Comparison of ENCODE assay signal across 9 cellular contexts in the genomic region with DNA sequence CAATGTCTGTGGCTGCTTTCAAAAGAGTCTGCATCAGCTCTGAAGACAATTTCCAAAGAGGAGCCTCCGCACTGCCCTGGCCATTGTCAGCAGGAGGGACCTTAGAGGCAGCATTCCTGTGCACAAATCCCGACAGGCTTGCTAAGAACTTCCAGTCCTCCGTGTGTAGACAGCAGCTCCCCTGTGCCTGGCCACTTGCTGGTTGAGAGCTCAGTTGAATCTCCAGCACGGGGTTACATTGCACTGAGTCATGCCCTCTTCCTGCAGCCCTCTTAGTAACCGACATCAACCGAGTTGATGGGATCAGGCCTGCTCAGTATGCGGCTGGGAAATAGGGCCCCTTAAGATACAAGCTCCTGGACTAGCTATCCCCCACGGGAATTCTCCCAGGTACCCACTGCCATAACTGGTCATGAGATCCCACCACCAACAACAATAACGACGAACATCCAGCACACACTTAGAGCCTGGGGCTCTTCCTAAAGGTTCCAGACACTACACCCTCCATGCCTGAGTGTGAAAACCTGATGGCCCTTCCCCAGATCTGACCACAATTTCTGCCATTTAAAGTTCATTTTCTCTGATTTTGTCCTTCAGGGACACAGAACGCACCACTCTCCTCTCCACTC. TPM values are rescaled to one million over a fixed set of nuclear protein-coding genes. Genes with fewer than 3 reads are reported as not detected.
A peak's percentile ranks its signal among the peaks of the same experiment; 100 is the strongest.
DNase-seq lines count a peak whose midpoint lies in the region; ATAC-seq and TF ChIP-seq lines count a peak whose summit lies in the region.
"Had no signal": no experiment of that assay in that cellular context is flagged by ENCODE, and none has a peak within 500 bp of the region (broad histone marks: within the 10 kb centered on the region; RNA-seq: fewer than 3 reads in every experiment).

No MANE protein-coding gene starts in this region.

- peaks cover 24% of the 10 kb centered on the region for H3K4me1 Mint-ChIP-seq in osteocyte (ENCODE audit: unreplicated experiment)

- no peaks in the 10 kb centered on the region for H4K20me1 ChIP-seq in OCI-LY3 (ENCODE audit: insufficient read depth, low read length)

- H3K79me2 ChIP-seq in OCI-LY3 (ENCODE audit: low read length) = no peaks in the 10 kb centered on the region

- no peaks in the 10 kb centered on the region for H3K36me3 Mint-ChIP-seq in osteocyte (ENCODE audit: unreplicated experiment)

- H3K27me3 ChIP-seq in OCI-LY3 (ENCODE audit: low read depth, low read length) = peaks cover 7% of the 10 kb centered on the region; the same call in 1 of the 2 replicates

- H3K9me3 Mint-ChIP-seq in osteocyte (ENCODE audit: unreplicated experiment) = no peaks in the 10 kb centered on the region

- H3K36me3 ChIP-seq in OCI-LY3 (replicated peaks; ENCODE audit: low read depth, low read length) = no peaks in the 10 kb centered on the region

- H3K4me1 ChIP-seq in OCI-LY3 (ENCODE audit: low read length) = peaks cover 14% of the 10 kb centered on the region

- H3K4me2 ChIP-seq in OCI-LY3 (ENCODE audit: low read length) = peak overlapping the region; percentile 81

- no peak for ATAC-seq in GM21737 (IDR thresholded peaks at IDR 0.05; ENCODE audit: unreplicated experiment)

- no peak overlapping the region for H3K27ac Mint-ChIP-seq in osteocyte (ENCODE audit: unreplicated experiment)

- H3K4me3 ChIP-seq in OCI-LY3 (ENCODE audit: low read length) (peak overlapping the region; percentile 83), choroid plexus epithelial cell (ENCODE audit: low read depth, low read length) (no peak overlapping the region)

- H3K4me3 Mint-ChIP-seq in osteocyte (ENCODE audit: unreplicated experiment) = no peak overlapping the region

- H3K27ac ChIP-seq in OCI-LY3 (ENCODE audit: low read length) = no peak overlapping the region

- no peaks in the 10 kb centered on the region for H3K9me3 ChIP-seq in OCI-LY3 (ENCODE audit: insufficient read depth, low read length)

- TF ChIP-seq CTCF in OCI-LY3 (IDR thresholded peaks at IDR 0.05; ENCODE audit: low read depth, low read length) (no peak), choroid plexus epithelial cell (conservative IDR thresholded peaks at IDR 0.05; ENCODE audit: low read depth, low read length) (no peak), osteocyte (IDR thresholded peaks at IDR 0.05) (no peak)

- peak; percentile 73 for DNase-seq in EL
- peak; percentile 65 for DNase-seq in choroid plexus epithelial cell (ENCODE audit: low read depth)
- DNase-seq in osteocyte (ENCODE audit: extremely low spot score, unreplicated experiment) = peak; percentile 63
- no peak for DNase-seq in activated CD4-positive, alpha-beta T cell treated with anti-CD3 and anti-CD28 coated beads, Interleukin-2, amount 50 U/mL, for 48 hours
- no peak for DNase-seq in nucleus accumbens (lab: John Stamatoyannopoulos, UW)
- DNase-seq in effector CD4-positive, alpha-beta T cell = no peak

- peak overlapping the region; percentile 66 for H3K9ac ChIP-seq in OCI-LY3 (ENCODE audit: low read length)

- H2AFZ ChIP-seq in OCI-LY3 (ENCODE audit: low read depth, low read length) = peak overlapping the region; percentile 97

- no peaks in the 10 kb centered on the region for H3K27me3 Mint-ChIP-seq in osteocyte (ENCODE audit: unreplicated experiment)

RNA-seq across cellular contexts. Expression of gene ATP6V1B1, which starts 12.0 kb away (rescaled TPM):
- 6.3 and 6.5 TPM in 2 replicates for total RNA-seq in osteocyte
- total RNA-seq: subcutaneous adipose tissue had no signal

RNA-seq across cellular contexts. Expression of gene ANKRD53, which starts 30.8 kb away (rescaled TPM):
- 1.9 and 2.7 TPM in 2 replicates for total RNA-seq in osteocyte

RNA-seq across cellular contexts. Expression of gene TEX261, which starts 47.0 kb away (rescaled TPM):
- 64.7 and 71.2 TPM in 2 replicates for total RNA-seq in osteocyte

RNA-seq across cellular contexts. Expression of gene VAX2, which starts 47.3 kb away (rescaled TPM):
- 5.9 and 8.3 TPM in 2 replicates for total RNA-seq in osteocyte

Comparison
In these comparisons a context has a peak if more than half of its experiments do, and no peak if none do; other contexts are left out.
1. DNase-seq: peak in EL (single experiment), choroid plexus epithelial cell (single experiment) and osteocyte (single experiment); none in activated CD4-positive, alpha-beta T cell treated with anti-CD3 and anti-CD28 coated beads, Interleukin-2, amount 50 U/mL, for 48 hours (0 of 2), nucleus accumbens (0 of 56) and effector CD4-positive, alpha-beta T cell (single experiment).